In genomic region chr19:17232258-17232657, GRCh38 we compare ENCODE assay signal across 27 cellular contexts. TPM values are rescaled to one million over a fixed set of nuclear protein-coding genes. Genes with fewer than 3 reads are reported as not detected.
"Had no signal": no experiment of that assay in that cellular context is flagged by ENCODE, and none has a peak within 500 bp of the region (broad histone marks: within the 10 kb centered on the region; RNA-seq: fewer than 3 reads in every experiment).

No MANE protein-coding gene starts in this region.

- ATAC-seq: esophagus mucosa; foreskin keratinocyte; gastroesophageal sphincter; heart left ventricle; left ventricle myocardium superior; natural killer cell; stimulated activated effector memory CD8-positive, alpha-beta T cell treated with anti-CD3 and anti-CD28 coated beads, Interleukin-12 subunit alpha, Interleukin-12 subunit beta, amount 100 ng/mL, for 72 hours; stimulated activated naive CD8-positive, alpha-beta T cell treated with anti-CD3 and anti-CD28 coated beads, Interleukin-15, Interleukin-2, amounts not matched to agents 100 U/mL and 50 U/mL, for 24 hours had no signal

- H3K9me3 ChIP-seq: gastroesophageal sphincter, heart left ventricle, prostate gland, right atrium auricular region, sigmoid colon, testis, tibial artery, upper lobe of left lung had no signal

- H3K36me3 ChIP-seq: prostate gland had no signal

- FAIRE-seq: colon, islet of Langerhans, urothelium cell line had no signal

- DNase-seq: effector CD8-positive, alpha-beta T cell; endodermal cell; foreskin keratinocyte; left ventricle myocardium superior; natural killer cell; sigmoid colon; stimulated activated CD4-positive, alpha-beta T cell treated with anti-CD3 and anti-CD28 coated beads, Interleukin-2, amount 100 ng/mL, for 24 hours; stimulated activated CD4-positive, alpha-beta T cell treated with anti-CD3 and anti-CD28 coated beads, Interleukin-4, amount 100 ng/mL, for 24 hours; stimulated activated naive CD8-positive, alpha-beta T cell treated with anti-CD3 and anti-CD28 coated beads, Interleukin-15, Interleukin-2, amounts not matched to agents 100 U/mL and 50 U/mL, for 24 hours; substantia nigra; testis; tibial artery; upper lobe of left lung had no signal

- H3K4me1 ChIP-seq: foreskin keratinocyte had no signal

- H3K9ac ChIP-seq: parathyroid adenoma had no signal

- H2AFZ ChIP-seq: hepatocyte, parathyroid adenoma had no signal

- H3K27ac ChIP-seq: epithelial cell of prostate, foreskin keratinocyte, gastroesophageal sphincter, heart left ventricle, hepatocyte, parathyroid adenoma, prostate gland, right atrium auricular region, sigmoid colon, testis, tibial artery, upper lobe of left lung had no signal

- H3K4me3 ChIP-seq: gastroesophageal sphincter, heart left ventricle, hepatocyte, lung, prostate gland, right atrium auricular region, sigmoid colon, testis, tibial artery, upper lobe of left lung had no signal

- H3K4me2 ChIP-seq: hepatocyte had no signal

- H3K27me3 ChIP-seq: foreskin keratinocyte, gastroesophageal sphincter, heart left ventricle, hepatocyte, right atrium auricular region, sigmoid colon, testis, tibial artery, upper lobe of left lung had no signal

RNA-seq across cellular contexts. Expression of gene USHBP1, which starts 32.3 kb away (rescaled TPM):
- total RNA-seq: foreskin keratinocyte, hepatocyte, natural killer cell, osteoblast had no signal
